ENCODE assay signal across 12 cellular contexts in the genomic region with DNA sequence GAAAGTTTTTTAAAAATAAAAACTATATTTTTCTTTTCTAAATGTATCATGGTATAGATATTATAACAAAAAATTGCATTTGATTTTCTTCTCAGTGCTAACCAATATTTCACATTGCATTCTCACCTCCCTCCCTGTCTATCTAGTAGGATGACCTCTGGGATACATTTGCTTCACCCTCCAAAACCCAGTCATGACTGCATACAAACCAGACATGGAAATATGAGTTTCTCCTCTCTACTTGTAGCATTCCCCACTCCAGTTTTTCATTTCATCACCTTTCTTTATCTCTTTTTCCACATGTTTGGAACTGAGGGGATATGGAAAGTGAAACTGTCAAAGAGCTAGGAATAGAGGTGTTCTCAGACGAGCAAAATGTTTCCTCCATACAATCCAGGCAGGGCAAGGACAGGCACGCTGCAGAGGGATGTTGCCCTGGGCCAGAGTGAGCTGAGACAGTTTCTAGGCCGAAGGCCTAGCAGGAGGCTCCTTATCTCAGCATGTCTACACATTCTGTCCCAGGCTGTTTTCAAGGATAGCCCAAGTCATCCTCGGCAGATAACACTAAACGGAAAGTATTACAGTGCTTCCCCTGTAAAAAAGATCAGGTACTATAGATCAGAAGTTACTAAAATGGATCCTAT. TPM values are rescaled to one million over a fixed set of nuclear protein-coding genes. Genes with fewer than 3 reads are reported as not detected.
DNase-seq lines count a peak whose midpoint lies in the region; ATAC-seq, FAIRE-seq and TF ChIP-seq lines count a peak whose summit lies in the region.
"Had no signal": no experiment of that assay in that cellular context is flagged by ENCODE, and none has a peak within 500 bp of the region (broad histone marks: within the 10 kb centered on the region; RNA-seq: fewer than 3 reads in every experiment).

No MANE protein-coding gene starts in this region.

- H3K27me3 ChIP-seq in brain microvascular endothelial cell (replicated peaks) (no peaks in the 10 kb centered on the region), stomach smooth muscle (ENCODE audit: control insufficient read depth in 1 of 2, insufficient read depth in 2 of 2, low read length in 2 of 2) (no peaks in the 10 kb centered on the region), WERI-Rb-1 (ENCODE audit: insufficient read depth, low read depth, severe bottlenecking) (no peaks in the 10 kb centered on the region)

- H3K4me3 Mint-ChIP-seq in activated T-cell treated with anti-CD3 and anti-CD28 coated beads, Interleukin-2, amount 50 U/mL, for 24 hours = no peak overlapping the region
- H3K4me3 Mint-ChIP-seq: HFFc6 had no signal

- no peaks in the 10 kb centered on the region for H3K36me3 Mint-ChIP-seq in activated T-cell treated with anti-CD3 and anti-CD28 coated beads, Interleukin-2, amount 50 U/mL, for 24 hours (ENCODE audit: low read depth)

- TF ChIP-seq CTCF in brain microvascular endothelial cell (IDR thresholded peaks at IDR 0.05; ENCODE audit: low read depth, low read length, missing control alignments) = no peak
- no peak for TF ChIP-seq CTCF in WERI-Rb-1 (IDR thresholded peaks at IDR 0.05; ENCODE audit: low read depth, low read length)

- H3K36me3 ChIP-seq in brain microvascular endothelial cell (replicated peaks) = no peaks in the 10 kb centered on the region
- no peaks in the 10 kb centered on the region for H3K36me3 ChIP-seq in stomach smooth muscle (ENCODE audit: control insufficient read depth in 2 of 2, insufficient read depth in 2 of 2, low read length in 2 of 2)
- H3K36me3 ChIP-seq in WERI-Rb-1 = no peaks in the 10 kb centered on the region

- DNase-seq in H54 (ENCODE audit: insufficient read length, low spot score) = no peak
- DNase-seq in brain microvascular endothelial cell = peak; percentile 60
- no peak for DNase-seq in left lobe of liver (ENCODE audit: low spot score)
- no peak for DNase-seq in WERI-Rb-1
- no peak for DNase-seq in activated T-cell treated with anti-CD3 and anti-CD28 coated beads, Interleukin-2, amount 50 U/mL, for 24 hours
- DNase-seq: HFFc6, NCI-H1092 had no signal

- no peak for TF ChIP-seq POLR2A in H54 (IDR thresholded peaks at IDR 0.05; ENCODE audit: low read depth, low read length)

- peak; percentile 84 for FAIRE-seq in H54 (lab: Jason Lieb, UNC)
- FAIRE-seq: TTC549 had no signal

- H3K27ac ChIP-seq in brain microvascular endothelial cell (peak overlapping the region; percentile 79), stomach smooth muscle (ENCODE audit: low read length) (peak overlapping the region; percentile 64), WERI-Rb-1 (no peak overlapping the region)

- no peak overlapping the region for H3K4me3 ChIP-seq in brain microvascular endothelial cell (ENCODE audit: low read depth, low read length)
- peak overlapping the region; percentile 31 to 59 for H3K4me3 ChIP-seq in stomach smooth muscle (ENCODE audit: low read length in 2 of 2)
- H3K4me3 ChIP-seq in WERI-Rb-1 (ENCODE audit: low read depth, low read length) = no peak overlapping the region

- H3K9me3 ChIP-seq in stomach smooth muscle (ENCODE audit: control insufficient read depth in 2 of 2, low read length in 2 of 2) (no peaks in the 10 kb centered on the region), WERI-Rb-1 (ENCODE audit: severe bottlenecking) (no peaks in the 10 kb centered on the region)

- H3K27ac Mint-ChIP-seq in activated T-cell treated with anti-CD3 and anti-CD28 coated beads, Interleukin-2, amount 50 U/mL, for 24 hours = no peak overlapping the region
- H3K27ac Mint-ChIP-seq: HFFc6 had no signal

- ATAC-seq in left lobe of liver (peak; percentile 70), GM18511 (IDR thresholded peaks at IDR 0.05; ENCODE audit: unreplicated experiment) (no peak), HG02588 (IDR thresholded peaks at IDR 0.05; ENCODE audit: unreplicated experiment) (no peak)

- H3K27me3 Mint-ChIP-seq in activated T-cell treated with anti-CD3 and anti-CD28 coated beads, Interleukin-2, amount 50 U/mL, for 24 hours = peaks cover 21% of the 10 kb centered on the region
- H3K27me3 Mint-ChIP-seq: brain had no signal

- H3K4me1 Mint-ChIP-seq in activated T-cell treated with anti-CD3 and anti-CD28 coated beads, Interleukin-2, amount 50 U/mL, for 24 hours (ENCODE audit: low read depth) = peaks cover 19% of the 10 kb centered on the region

- no peaks in the 10 kb centered on the region for H3K9me3 Mint-ChIP-seq in activated T-cell treated with anti-CD3 and anti-CD28 coated beads, Interleukin-2, amount 50 U/mL, for 24 hours
- H3K9me3 Mint-ChIP-seq: brain, HFFc6 had no signal

- H3K4me1 ChIP-seq in stomach smooth muscle (ENCODE audit: control insufficient read depth, insufficient read depth, low read length) = peaks cover 15% of the 10 kb centered on the region

- in situ Hi-C loops in brain microvascular endothelial cell (cut with HindIII; ENCODE audit: low pct_ligation_motif_present, low sequenced_read_pairs) = no loop called here

- peak overlapping the region; percentile 58 to 61 for H3K9ac ChIP-seq in stomach smooth muscle (ENCODE audit: low read length in 2 of 2)

RNA-seq across cellular contexts. Expression of gene MEF2C, which starts 46.7 kb away (rescaled TPM):
- 5.1 TPM for total RNA-seq in left lobe of liver

Comparison
In these comparisons a context has a peak if more than half of its experiments do, and no peak if none do; other contexts are left out.
1. H3K4me3 ChIP-seq: peak in stomach smooth muscle (2 of 2); none in brain microvascular endothelial cell (single experiment) and WERI-Rb-1 (single experiment).